28 cellular contexts compared by ENCODE assay signal in genomic region chr14:30272848-30273563, GRCh38.
DNase-seq lines count a peak whose midpoint lies in the region; ATAC-seq and TF ChIP-seq lines count a peak whose summit lies in the region.
"Had no signal": no experiment of that assay in that cellular context is flagged by ENCODE, and none has a peak within 500 bp of the region (broad histone marks: within the 10 kb centered on the region; RNA-seq: fewer than 3 reads in every experiment).

No MANE protein-coding gene starts in this region.

- no peaks in the 10 kb centered on the region for H3K36me3 ChIP-seq in ectodermal cell (ENCODE audit: control insufficient read depth, insufficient read depth, low read length)
- H3K36me3 ChIP-seq: BLaER1, left lung, Peyer's patch, SJSA1 had no signal

- H3K4me1 ChIP-seq in ectodermal cell (ENCODE audit: control insufficient read depth, insufficient read depth, low read length): peaks cover 13% of the 10 kb centered on the region
- H3K4me1 ChIP-seq: A549, BLaER1, left lung, SJSA1 had no signal

- no peak overlapping the region for H3K4me3 ChIP-seq in ectodermal cell (ENCODE audit: insufficient read depth, low read depth, low read length)
- H3K4me3 ChIP-seq: A549, BLaER1, left lung, Peyer's patch, SJSA1 had no signal

- ATAC-seq in HG03025 (IDR thresholded peaks at IDR 0.05; ENCODE audit: low FRiP score, unreplicated experiment): no peak
- ATAC-seq: A549; activated naive CD4-positive, alpha-beta T cell treated with anti-CD3 and anti-CD28 coated beads, Interleukin-2, amount 50 U/mL, for 72 hours; activated T-helper 17 cell treated with anti-CD3 and anti-CD28 coated beads, Interleukin-2, amount 50 U/mL, for 72 hours; left lung; natural killer cell had no signal

- TF ChIP-seq POLR2A in erythroblast (IDR thresholded peaks at IDR 0.05; ENCODE audit: low read length): no peak

- no peaks in the 10 kb centered on the region for H3K9me3 ChIP-seq in ectodermal cell (ENCODE audit: control insufficient read depth, low read length)
- H3K9me3 ChIP-seq: A549, BLaER1, left lung, Peyer's patch, SJSA1 had no signal

- peak overlapping the region; percentile 53 for H3K27ac ChIP-seq in ectodermal cell (ENCODE audit: insufficient read depth, low read depth, low read length, poor library complexity, severe bottlenecking)
- H3K27ac ChIP-seq: A549, BLaER1, epithelial cell of prostate, left lung, Peyer's patch, SJSA1 had no signal

- 70 to 72% methylated on average over 10 of the region's 10 CpGs for WGBS in ectodermal cell, 2 experiments

- DNase-seq in SHP77 treated with DMSO at 0.1 percent for 48 hours (lab: John Stamatoyannopoulos, UW) (peak; percentile 4), SHP77 (lab: John Stamatoyannopoulos, UW) (no peak), NCI-H2227 (lab: John Stamatoyannopoulos, UW; ENCODE audit: unreplicated experiment) (peak; percentile 44), retina (peak; percentile 78), SKM-1 treated with dmso at 0.1 percent for 144 hours (lab: John Stamatoyannopoulos, UW; ENCODE audit: unreplicated experiment) (no peak), erythroblast (lab: John Stamatoyannopoulos, UW) (no peak)
- DNase-seq: activated CD4-positive, alpha-beta T cell treated with anti-CD3 and anti-CD28 coated beads, Interleukin-2, amount 10 ng/mL, durations not matched to agents 24 days and 14 days; aorta; EL; foreskin fibroblast; H7; immature natural killer cell; KBM-7; midbrain; natural killer cell; NCI-H2107; Peyer's patch; stimulated activated CD4-positive, alpha-beta T cell treated with anti-CD3 and anti-CD28 coated beads, Interleukin-1b, Interleukin-23, amount 100 ng/mL, for 48 hours; substantia nigra had no signal

- H3K27me3 ChIP-seq in ectodermal cell (ENCODE audit: control insufficient read depth, insufficient read depth, low read length, poor library complexity, severe bottlenecking): no peaks in the 10 kb centered on the region
- H3K27me3 ChIP-seq: BLaER1, left lung, Peyer's patch, SJSA1 had no signal

Comparison
In these comparisons a context has a peak if more than half of its experiments do, and no peak if none do; other contexts are left out.
1. DNase-seq: peak in SHP77 treated with DMSO at 0.1 percent for 48 hours (single experiment), NCI-H2227 (single experiment) and retina (single experiment); none in SHP77 (0 of 2), SKM-1 treated with dmso at 0.1 percent for 144 hours (single experiment) and erythroblast (0 of 2).